12 cellular contexts compared by ENCODE assay signal in genomic region chr12:108128221-108129016, GRCh38. TPM values are rescaled to one million over a fixed set of nuclear protein-coding genes. Genes with fewer than 3 reads are reported as not detected.
DNase-seq lines count a peak whose midpoint lies in the region; FAIRE-seq and TF ChIP-seq lines count a peak whose summit lies in the region.
"Had no signal": no experiment of that assay in that cellular context is flagged by ENCODE, and none has a peak within 500 bp of the region (broad histone marks: within the 10 kb centered on the region; RNA-seq: fewer than 3 reads in every experiment).

No MANE protein-coding gene starts in this region.

- no peaks in the 10 kb centered on the region for H3K36me3 ChIP-seq in BE2C
- no peaks in the 10 kb centered on the region for H3K36me3 ChIP-seq in MM.1S (replicated peaks; ENCODE audit: insufficient read depth, low read length)
- H3K36me3 ChIP-seq in ovary: no peaks in the 10 kb centered on the region

- TF ChIP-seq CTCF in BE2C (IDR thresholded peaks at IDR 0.05; ENCODE audit: low read depth, low read length) (no peak), MM.1S (IDR thresholded peaks at IDR 0.05; ENCODE audit: low read length) (no peak), glutamatergic neuron (IDR thresholded peaks at IDR 0.05; ENCODE audit: partially characterized antibody, unreplicated experiment) (no peak), ovary (IDR thresholded peaks at IDR 0.05) (no peak)

- H3K27me3 Mint-ChIP-seq in glutamatergic neuron (ENCODE audit: unreplicated experiment): peaks cover 8% of the 10 kb centered on the region

- no peaks in the 10 kb centered on the region for H3K36me3 Mint-ChIP-seq in glutamatergic neuron (ENCODE audit: unreplicated experiment)

- H3K27me3 ChIP-seq in BE2C (no peaks in the 10 kb centered on the region; the same call in 1 of the 2 replicates), MM.1S (replicated peaks; ENCODE audit: insufficient read depth, low read length) (peaks cover 28% of the 10 kb centered on the region), ovary (no peaks in the 10 kb centered on the region)

- DNase-seq in BE2C (no peak), MM.1S (no peak), glutamatergic neuron (no peak), ovary (no peak), SW480 (ENCODE audit: low spot score) (no peak), LoVo (ENCODE audit: low spot score) (no peak), urothelium cell line (ENCODE audit: low spot score) (no peak), amygdala (lab: John Stamatoyannopoulos, UW) (no peak)
- DNase-seq: NCI-H1436 had no signal

- H3K4me2 ChIP-seq in MM.1S (ENCODE audit: low read depth, low read length): peak overlapping the region; percentile 88

- H3K9me3 Mint-ChIP-seq in glutamatergic neuron (ENCODE audit: unreplicated experiment): peaks cover 4% of the 10 kb centered on the region
- H3K9me3 Mint-ChIP-seq: activated CD8-positive, alpha-beta T cell treated with anti-CD3 and anti-CD28 coated beads for 36 hours had no signal

- TF ChIP-seq EP300 in ovary (IDR thresholded peaks at IDR 0.05): no peak

- H3K4me1 ChIP-seq in BE2C: no peaks in the 10 kb centered on the region
- no peaks in the 10 kb centered on the region; the same call in 1 of the 2 replicates for H3K4me1 ChIP-seq in MM.1S (ENCODE audit: low read length)
- H3K4me1 ChIP-seq in ovary (ENCODE audit: insufficient read depth): no peaks in the 10 kb centered on the region

- no peak overlapping the region for H2AFZ ChIP-seq in MM.1S (ENCODE audit: low read length)

- intact Hi-C loops in ovary (cut with DNase I): loop anchor here in 1 of 4 donors (1.0 kb wide), 1 partner anchor 36 kb away; no protein-coding TSS in a partner anchor

- TF ChIP-seq POLR2A in ovary (IDR thresholded peaks at IDR 0.05): no peak

- H3K9me2 ChIP-seq in MM.1S (replicated peaks; ENCODE audit: insufficient read depth, low read length): no peaks in the 10 kb centered on the region

- H3K9me3 ChIP-seq in BE2C (no peaks in the 10 kb centered on the region), MM.1S (replicated peaks; ENCODE audit: insufficient read depth, low read length) (no peaks in the 10 kb centered on the region), ovary (no peaks in the 10 kb centered on the region)

- peaks cover 7% of the 10 kb centered on the region for H3K4me1 Mint-ChIP-seq in glutamatergic neuron (ENCODE audit: low read depth, unreplicated experiment)

- no peaks in the 10 kb centered on the region for H3F3A ChIP-seq in MM.1S (ENCODE audit: insufficient read depth, low read length)

- H3K27ac ChIP-seq in MM.1S (ENCODE audit: low read length) (no peak overlapping the region), ovary (no peak overlapping the region)
- H3K27ac ChIP-seq: epithelial cell of prostate had no signal

- H3K4me3 ChIP-seq in BE2C (ENCODE audit: low read depth, low read length) (peak overlapping the region; percentile 64), MM.1S (ENCODE audit: low read length) (peak overlapping the region; percentile 52), ovary (peak overlapping the region; percentile 41)

- FAIRE-seq in urothelium cell line (lab: Jason Lieb, UNC): no peak

- H3K79me2 ChIP-seq in MM.1S (ENCODE audit: low read length): no peaks in the 10 kb centered on the region

- 66 to 75% (median 73%) methylated on average over 10 of the region's 10 CpGs for WGBS in ovary, 3 donors

- H3K9ac ChIP-seq in MM.1S (ENCODE audit: low read length): no peak overlapping the region

- no peak overlapping the region for H3K27ac Mint-ChIP-seq in glutamatergic neuron (ENCODE audit: unreplicated experiment)
- H3K27ac Mint-ChIP-seq: activated CD8-positive, alpha-beta T cell treated with anti-CD3 and anti-CD28 coated beads for 36 hours had no signal

- peak overlapping the region; percentile 78 for H3K4me3 Mint-ChIP-seq in glutamatergic neuron (ENCODE audit: unreplicated experiment)
- H3K4me3 Mint-ChIP-seq: activated CD8-positive, alpha-beta T cell treated with anti-CD3 and anti-CD28 coated beads for 36 hours had no signal

- no peaks in the 10 kb centered on the region for H4K20me1 ChIP-seq in MM.1S (ENCODE audit: insufficient read depth, low read length)

RNA-seq across cellular contexts. Expression of gene WSCD2, which starts 0.7 kb away (rescaled TPM):
- 1.7 TPM for polyA plus RNA-seq in BE2C (2012; ENCODE audit: insufficient read depth, insufficient read length, low read depth)
- 1.4 TPM for total RNA-seq in glutamatergic neuron (ENCODE audit: unreplicated experiment)
- total RNA-seq in ovary: 1 to 10 TPM in 2 of 7 donors, under 1 TPM in 4, not detected in 1; under 0.01 to 2.0 (median 0.49) TPM
- polyA plus RNA-seq in ovary: 1 to 10 TPM in 1 of 2 donors, under 1 TPM in 1; 0.24 to 2.6 TPM
- total RNA-seq: activated CD8-positive, alpha-beta T cell treated with anti-CD3 and anti-CD28 coated beads for 36 hours had no signal
- polyA plus RNA-seq: BJ had no signal
